In genomic region chr17:50545306-50545705, GRCh38 we compare ENCODE assay signal across 28 cellular contexts. TPM values are rescaled to one million over a fixed set of nuclear protein-coding genes. Genes with fewer than 3 reads are reported as not detected.
"Had no signal": no experiment of that assay in that cellular context is flagged by ENCODE, and none has a peak within 500 bp of the region (broad histone marks: within the 10 kb centered on the region; RNA-seq: fewer than 3 reads in every experiment).

No MANE protein-coding gene starts in this region.

- H3K4me3 ChIP-seq: SK-N-MC had no signal

- ATAC-seq: activated T-cell treated with anti-CD3 and anti-CD28 coated beads, Interleukin-2, amount 50 U/mL, for 4 hours; Panc1; Right ventricle myocardium inferior; T-cell had no signal

- H3K27ac ChIP-seq: SK-N-MC had no signal

- H3K9me3 Mint-ChIP-seq: activated CD4-positive, alpha-beta memory T cell treated with anti-CD3 and anti-CD28 coated beads for 36 hours; activated CD4-positive, alpha-beta T cell treated with anti-CD3 and anti-CD28 coated beads, Interleukin-2, amount 10 ng/mL, durations not matched to agents 7 days and 5 days; activated naive CD4-positive, alpha-beta T cell treated with anti-CD3 and anti-CD28 coated beads, Interleukin-2, amount 10 ng/mL, durations not matched to agents 7 days and 5 days; activated naive CD8-positive, alpha-beta T cell treated with anti-CD3 and anti-CD28 coated beads for 36 hours; activated T-cell treated with anti-CD3 and anti-CD28 coated beads, Interleukin-2, amount 50 U/mL, for 4 hours; T-cell had no signal

- H3K4me3 Mint-ChIP-seq: activated CD4-positive, alpha-beta memory T cell treated with anti-CD3 and anti-CD28 coated beads for 36 hours; activated CD4-positive, alpha-beta T cell treated with anti-CD3 and anti-CD28 coated beads, Interleukin-2, amount 10 ng/mL, durations not matched to agents 7 days and 5 days; activated naive CD4-positive, alpha-beta T cell treated with anti-CD3 and anti-CD28 coated beads, Interleukin-2, amount 10 ng/mL, durations not matched to agents 7 days and 5 days; activated naive CD8-positive, alpha-beta T cell treated with anti-CD3 and anti-CD28 coated beads for 36 hours; activated T-cell treated with anti-CD3 and anti-CD28 coated beads, Interleukin-2, amount 50 U/mL, for 4 hours had no signal

- H3K27ac Mint-ChIP-seq: activated CD4-positive, alpha-beta memory T cell treated with anti-CD3 and anti-CD28 coated beads for 36 hours; activated CD4-positive, alpha-beta T cell treated with anti-CD3 and anti-CD28 coated beads, Interleukin-2, amount 10 ng/mL, durations not matched to agents 7 days and 5 days; activated naive CD4-positive, alpha-beta T cell treated with anti-CD3 and anti-CD28 coated beads, Interleukin-2, amount 10 ng/mL, durations not matched to agents 7 days and 5 days; activated naive CD8-positive, alpha-beta T cell treated with anti-CD3 and anti-CD28 coated beads for 36 hours; T-cell had no signal

- H3K36me3 Mint-ChIP-seq: activated CD4-positive, alpha-beta memory T cell treated with anti-CD3 and anti-CD28 coated beads for 36 hours; activated naive CD4-positive, alpha-beta T cell treated with anti-CD3 and anti-CD28 coated beads, Interleukin-2, amount 10 ng/mL, durations not matched to agents 7 days and 5 days; activated naive CD8-positive, alpha-beta T cell treated with anti-CD3 and anti-CD28 coated beads for 36 hours had no signal

- DNase-seq: activated CD4-positive, alpha-beta memory T cell treated with anti-CD3 and anti-CD28 coated beads for 36 hours; activated CD4-positive, alpha-beta T cell treated with anti-CD3 and anti-CD28 coated beads, Interleukin-2, amount 10 ng/mL, durations not matched to agents 7 days and 5 days; activated CD4-positive, CD25-positive, alpha-beta regulatory T cell; activated CD8-positive, alpha-beta memory T cell treated with anti-CD3 and anti-CD28 coated beads for 24 hours; activated effector memory CD4-positive, alpha-beta T cell treated with anti-CD3 and anti-CD28 coated beads, Interleukin-2, amount 50 U/mL, for 16 hours; activated naive CD4-positive, alpha-beta T cell treated with anti-CD3 and anti-CD28 coated beads, Interleukin-2, amount 10 ng/mL, durations not matched to agents 7 days and 5 days; activated naive CD8-positive, alpha-beta T cell treated with anti-CD3 and anti-CD28 coated beads for 36 hours; activated T-cell treated with anti-CD3 and anti-CD28 coated beads, Interleukin-2, amount 50 U/mL, for 4 hours; cerebellar nuclear complex; NCI-H1092; NCI-H1417; NCI-H1694; NCI-H2029; NCI-H2107; NCI-H2171 treated with DMSO at 0.1 percent for 48 hours; NCI-H345; NCI-H510A; NCI-H526 treated with DMSO at 0.1 percent for 48 hours; NCI-H82; RPMI8226; T-cell; T-helper 2 cell; T1000 had no signal

RNA-seq across cellular contexts. Expression of gene EPN3, which starts 12.8 kb away (rescaled TPM):
- total RNA-seq: activated CD4-positive, alpha-beta memory T cell treated with anti-CD3 and anti-CD28 coated beads for 36 hours; activated CD4-positive, alpha-beta T cell treated with anti-CD3 and anti-CD28 coated beads, Interleukin-2, amount 10 ng/mL, durations not matched to agents 7 days and 5 days; activated naive CD8-positive, alpha-beta T cell treated with anti-CD3 and anti-CD28 coated beads for 36 hours had no signal

RNA-seq across cellular contexts. Expression of gene CACNA1G, which starts 15.2 kb away (rescaled TPM):
- total RNA-seq: activated CD4-positive, alpha-beta T cell treated with anti-CD3 and anti-CD28 coated beads, Interleukin-2, amount 10 ng/mL, durations not matched to agents 7 days and 5 days; MCF 10A; OCI-LY7; T-cell had no signal
